Comparison of ENCODE assay signal across 9 cellular contexts in the genomic region with DNA sequence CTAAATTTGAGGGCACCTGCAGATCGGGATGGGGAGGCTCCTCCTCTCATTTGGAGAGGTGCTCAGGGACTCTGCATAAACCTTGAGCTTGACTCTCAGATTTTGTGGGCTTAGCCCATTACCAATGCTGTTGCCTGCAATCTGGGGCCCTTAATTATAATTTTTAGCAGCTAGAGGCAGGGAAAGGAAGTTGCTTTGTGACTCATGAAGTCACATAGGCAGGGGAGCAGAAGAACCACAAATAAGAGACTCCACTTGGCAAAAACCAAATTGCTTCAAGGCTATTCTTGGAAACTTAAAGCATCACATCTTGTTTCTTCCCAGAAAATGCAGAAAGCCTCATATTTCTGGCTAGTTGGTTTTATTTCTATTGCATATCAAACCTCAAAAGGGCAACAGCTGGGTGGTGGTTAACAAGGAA. TPM values are rescaled to one million over a fixed set of nuclear protein-coding genes. Genes with fewer than 3 reads are reported as not detected.
DNase-seq lines count a peak whose midpoint lies in the region; ATAC-seq lines count a peak whose summit lies in the region.
"Had no signal": no experiment of that assay in that cellular context is flagged by ENCODE, and none has a peak within 500 bp of the region (broad histone marks: within the 10 kb centered on the region; RNA-seq: fewer than 3 reads in every experiment).

No MANE protein-coding gene starts in this region.

- peaks cover 24 to 29% (median 28%) of the 10 kb centered on the region in 3 donors for H3K4me1 Mint-ChIP-seq in T-cell

- DNase-seq in HT1080 (ENCODE audit: low read depth) (peak; percentile 77), T-cell (no peak), fibroblast of peridontal ligament (ENCODE audit: extremely low read depth) (peak; percentile 96), superior temporal gyrus (ENCODE audit: extremely low spot score) (peak; percentile 64), HUDEP-2 (lab: John Stamatoyannopoulos, UW; ENCODE audit: unreplicated experiment in 76 of 76) (no peak)
- DNase-seq: activated CD4-positive, alpha-beta T cell treated with anti-CD3 and anti-CD28 coated beads, Interleukin-2, amount 50 U/mL, for 48 hours; NCI-H1105 had no signal

- peaks cover 3% of the 10 kb centered on the region for H3K36me3 Mint-ChIP-seq in T-cell

- H3K4me3 Mint-ChIP-seq in T-cell = no peak overlapping the region

- CTCF ChIA-PET in T-cell (lab: Charles Lee) = no interaction called here

- POLR2A ChIA-PET in T-cell (lab: Charles Lee) = interaction anchor here in 1 of 2 donors (0.7 kb wide), 1 partner anchor 1268 kb away, joined by 3 read pairs; no protein-coding TSS in a partner anchor

- no peaks in the 10 kb centered on the region for H3K9me3 Mint-ChIP-seq in T-cell

- ATAC-seq in T-cell (replicated peaks in 1 of 4) (peak; percentile 54 to 82 (median 68)), HG02759 (IDR thresholded peaks at IDR 0.05; ENCODE audit: unreplicated experiment) (no peak), HG02884 (IDR thresholded peaks at IDR 0.05; ENCODE audit: unreplicated experiment) (no peak)

- peak overlapping the region; percentile 50 to 79 for H3K27ac Mint-ChIP-seq in T-cell

- H3K27me3 Mint-ChIP-seq in T-cell = no peaks in the 10 kb centered on the region

RNA-seq across cellular contexts. Expression of a gene that starts 46.9 kb away (rescaled TPM):
- 254 and 314 TPM in 2 replicates for total RNA-seq in HT1080 (2014; rRNA removed; shearing (Covaris generic))
- polyA plus RNA-seq in HT1080 (2015; cell fraction: cytosol; rRNA removed) = 177 and 224 TPM in 2 replicates
- 244 and 254 TPM in 2 replicates for polyA plus RNA-seq in HT1080 (2015; cell fraction: nucleus; rRNA removed)
- total RNA-seq in T-cell = 10 to 100 TPM; 13.7 to 38.7 (median 22.9) TPM

Comparison
In these comparisons a context has a peak if more than half of its experiments do, and no peak if none do; other contexts are left out.
1. DNase-seq: peak in HT1080 (single experiment), fibroblast of peridontal ligament (single experiment) and superior temporal gyrus (single experiment); none in T-cell (0 of 34) and HUDEP-2 (0 of 76).
2. ATAC-seq: peak in T-cell (4 of 4); none in HG02759 (single experiment) and HG02884 (single experiment).